In the genomic region with DNA sequence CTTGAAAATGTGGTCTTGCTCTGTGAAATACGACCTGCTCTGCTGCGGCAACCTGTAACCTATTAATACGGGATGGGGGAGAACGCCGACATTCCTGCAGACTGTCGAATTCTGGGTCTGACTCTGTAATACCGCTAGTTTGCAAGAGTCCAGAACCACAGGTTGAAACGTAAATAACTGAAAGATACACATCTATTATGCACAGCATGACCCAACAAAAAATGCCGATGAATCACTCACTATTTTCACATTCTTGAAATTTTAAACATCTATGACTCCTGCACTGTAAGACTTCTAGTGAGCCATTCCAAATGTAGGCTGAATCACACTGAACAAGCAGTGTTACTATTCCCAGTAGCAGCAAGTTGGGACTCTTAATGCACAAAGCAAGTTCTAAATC, we compare ENCODE assay signal across 11 cellular contexts. TPM values are rescaled to one million over a fixed set of nuclear protein-coding genes. Genes with fewer than 3 reads are reported as not detected.
DNase-seq lines count a peak whose midpoint lies in the region; ATAC-seq, FAIRE-seq and TF ChIP-seq lines count a peak whose summit lies in the region.
"Had no signal": no experiment of that assay in that cellular context is flagged by ENCODE, and none has a peak within 500 bp of the region (broad histone marks: within the 10 kb centered on the region; RNA-seq: fewer than 3 reads in every experiment).

No MANE protein-coding gene starts in this region.

- peak overlapping the region in 1 of 3 experiments; percentile 31 for H3K4me3 Mint-ChIP-seq in nephron

- ATAC-seq in psoas muscle (no peak), HG02885 (IDR thresholded peaks at IDR 0.05; ENCODE audit: poor library complexity, unreplicated experiment) (no peak)
- ATAC-seq: body of pancreas had no signal

- peak overlapping the region; percentile 84 to 87 (median 86) for H3K27ac Mint-ChIP-seq in nephron

- H3K27ac ChIP-seq in psoas muscle, result no peak overlapping the region
- H3K27ac ChIP-seq: body of pancreas, pancreas had no signal

- H3K27me3 ChIP-seq in psoas muscle (ENCODE audit: insufficient read depth in 3 of 3, low read length in 2 of 3), result no peaks in the 10 kb centered on the region
- H3K27me3 ChIP-seq: body of pancreas, pancreas had no signal

- peak; percentile 94 for DNase-seq in Caki2 (ENCODE audit: low read depth)
- peak; percentile 99 for DNase-seq in RCC 7860 (ENCODE audit: low spot score)
- peak; percentile 86 for DNase-seq in epithelial cell of proximal tubule (ENCODE audit: low read depth)
- DNase-seq in NCI-H2196 treated with DMSO at 0.1 percent for 48 hours (lab: John Stamatoyannopoulos, UW; ENCODE audit: unreplicated experiment), result no peak
- no peak for DNase-seq in psoas muscle
- DNase-seq in NCI-H446 treated with DMSO at 0.1 percent for 48 hours (lab: John Stamatoyannopoulos, UW), result no peak
- DNase-seq: NCI-H2081 treated with DMSO at 0.1 percent for 48 hours, pancreas had no signal

- peaks cover 12 to 93% of the 10 kb centered on the region in 2 donors for H3K36me3 ChIP-seq in psoas muscle (ENCODE audit: insufficient read depth in 1 of 2, low read depth in 1 of 2)

- no peaks in the 10 kb centered on the region for H3K9me3 ChIP-seq in psoas muscle
- H3K9me3 ChIP-seq: body of pancreas, pancreas had no signal

- peaks cover 16% of the 10 kb centered on the region for H3K4me1 ChIP-seq in psoas muscle
- H3K4me1 ChIP-seq: body of pancreas, pancreas had no signal

- H3K9me3 Mint-ChIP-seq in nephron, result no peaks in the 10 kb centered on the region

- peak; percentile 98 for FAIRE-seq in RCC 7860 (lab: Jason Lieb, UNC)
- FAIRE-seq: pancreas had no signal

- H3K27me3 Mint-ChIP-seq in nephron (ENCODE audit: low read depth), result no peaks in the 10 kb centered on the region

- TF ChIP-seq CTCF in epithelial cell of proximal tubule (conservative IDR thresholded peaks at IDR 0.05; ENCODE audit: low read depth, low read length) (no peak), nephron (IDR thresholded peaks at IDR 0.05; ENCODE audit: unreplicated experiment in 3 of 3) (no peak), psoas muscle (IDR thresholded peaks at IDR 0.05) (no peak)

- no peak overlapping the region for H3K4me3 ChIP-seq in epithelial cell of proximal tubule (ENCODE audit: low read depth, low read length)
- H3K4me3 ChIP-seq in psoas muscle, result no peak overlapping the region
- H3K4me3 ChIP-seq: body of pancreas, pancreas had no signal

- in situ Hi-C loops in Caki2 (cut with HindIII; ENCODE audit: low pct_unique_long_range_greater_than_20kb, low sequenced_read_pairs), result no loop called here

- peaks cover 49% of the 10 kb centered on the region for H3K4me1 Mint-ChIP-seq in nephron

- WGBS in psoas muscle, 3 donors, result 74 to 80% (median 76%) methylated on average over 9 of the region's 9 CpGs

- intact Hi-C loops in psoas muscle (cut with DNase I), result no loop called here

- H3K36me3 Mint-ChIP-seq in nephron (ENCODE audit: low read depth), result peaks cover 62% of the 10 kb centered on the region

RNA-seq across cellular contexts. Expression of a gene that starts 20.4 kb away (rescaled TPM):
- total RNA-seq in Caki2 (2014; rRNA removed; shearing (Covaris generic); ENCODE audit: low replicate concordance), result 2.5 and 8.4 TPM in 2 replicates
- total RNA-seq in epithelial cell of proximal tubule, result 17.4 and 18.4 TPM in 2 replicates
- 10 to 100 TPM; 35.8 to 55.0 (median 49.1) TPM for total RNA-seq in psoas muscle
- polyA plus RNA-seq in psoas muscle, result 10 to 100 TPM in 1 of 3 donors, 1 to 10 TPM in 2; 6.1 to 19.6 (median 7.7) TPM

RNA-seq across cellular contexts. Expression of a gene that starts 38.2 kb away (rescaled TPM):
- 25.7 and 34.3 TPM in 2 replicates for total RNA-seq in Caki2 (2014; rRNA removed; shearing (Covaris generic); ENCODE audit: low replicate concordance)
- total RNA-seq in epithelial cell of proximal tubule (35.6 and 46.0 TPM in 2 replicates), psoas muscle (1 to 10 TPM; 1.4 to 2.8 (median 1.7) TPM)
- 1 to 10 TPM in 1 of 3 donors, under 1 TPM in 2; 0.75 to 1.5 (median 0.86) TPM for polyA plus RNA-seq in psoas muscle

RNA-seq across cellular contexts. Expression of a gene that starts 57.8 kb away (rescaled TPM):
- total RNA-seq in Caki2 (2014; rRNA removed; shearing (Covaris generic); ENCODE audit: low replicate concordance), result 16.2 and 25.6 TPM in 2 replicates
- total RNA-seq in epithelial cell of proximal tubule, result 19.0 and 40.9 TPM in 2 replicates
- 10 to 100 TPM; 11.2 to 21.9 (median 14.8) TPM for total RNA-seq in psoas muscle
- polyA plus RNA-seq in psoas muscle, result 10 to 100 TPM in 2 of 3 donors, 1 to 10 TPM in 1; 7.2 to 12.6 (median 11.4) TPM

Comparison
In these comparisons a context has a peak if more than half of its experiments do, and no peak if none do; other contexts are left out.
1. DNase-seq: peak in Caki2 (single experiment), RCC 7860 (single experiment) and epithelial cell of proximal tubule (single experiment); none in NCI-H2196 treated with DMSO at 0.1 percent for 48 hours (single experiment), psoas muscle (0 of 2) and NCI-H446 treated with DMSO at 0.1 percent for 48 hours (single experiment).